Comparison of ENCODE assay signal across 8 cellular contexts in the genomic region with DNA sequence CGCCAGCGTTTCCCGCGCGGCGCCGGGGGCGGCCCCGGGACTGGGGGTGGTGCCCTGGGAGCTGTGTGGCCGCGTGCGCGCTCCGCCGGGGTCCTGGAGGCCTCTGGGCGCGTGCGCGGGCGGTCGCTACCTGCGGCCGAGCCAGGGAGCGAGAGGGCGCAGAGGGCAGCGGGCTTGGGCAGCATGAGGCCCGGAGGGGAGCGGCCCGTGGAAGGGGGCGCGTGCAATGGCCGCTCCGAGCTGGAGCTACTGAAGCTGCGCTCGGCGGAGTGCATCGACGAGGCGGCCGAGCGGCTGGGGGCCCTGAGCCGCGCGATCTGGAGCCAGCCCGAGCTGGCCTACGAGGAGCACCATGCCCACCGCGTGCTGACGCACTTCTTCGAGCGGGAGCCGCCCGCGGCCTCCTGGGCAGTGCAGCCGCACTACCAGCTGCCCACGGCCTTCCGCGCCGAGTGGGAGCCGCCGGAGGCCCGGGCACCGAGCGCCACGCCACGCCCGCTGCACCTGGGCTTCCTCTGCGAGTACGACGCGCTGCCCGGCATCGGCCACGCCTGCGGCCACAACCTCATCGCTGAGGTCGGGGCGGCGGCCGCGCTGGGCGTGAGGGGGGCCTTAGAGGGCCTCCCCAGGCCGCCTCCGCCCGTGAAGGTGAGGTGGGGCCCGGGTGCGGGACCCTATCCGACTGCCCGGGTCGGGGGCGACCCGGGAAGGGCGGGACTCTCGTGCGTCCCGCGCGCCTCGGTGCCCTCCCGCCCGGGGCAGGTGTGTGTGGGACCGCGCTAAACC. TPM values are rescaled to one million over a fixed set of nuclear protein-coding genes. Genes with fewer than 3 reads are reported as not detected.
A peak's percentile ranks its signal among the peaks of the same experiment; 100 is the strongest.
DNase-seq lines count a peak whose midpoint lies in the region; ATAC-seq, FAIRE-seq and TF ChIP-seq lines count a peak whose summit lies in the region.

A gene with protein sequence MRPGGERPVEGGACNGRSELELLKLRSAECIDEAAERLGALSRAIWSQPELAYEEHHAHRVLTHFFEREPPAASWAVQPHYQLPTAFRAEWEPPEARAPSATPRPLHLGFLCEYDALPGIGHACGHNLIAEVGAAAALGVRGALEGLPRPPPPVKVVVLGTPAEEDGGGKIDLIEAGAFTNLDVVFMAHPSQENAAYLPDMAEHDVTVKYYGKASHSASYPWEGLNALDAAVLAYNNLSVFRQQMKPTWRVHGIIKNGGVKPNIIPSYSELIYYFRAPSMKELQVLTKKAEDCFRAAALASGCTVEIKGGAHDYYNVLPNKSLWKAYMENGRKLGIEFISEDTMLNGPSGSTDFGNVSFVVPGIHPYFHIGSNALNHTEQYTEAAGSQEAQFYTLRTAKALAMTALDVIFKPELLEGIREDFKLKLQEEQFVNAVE (plus strand): TSS at position 94 of the 786 bp plus-strand sequence. CDS start 90 bp downstream, at position 184.

- peak within 1 kb of the TSS; percentile 92 to 95 (median 94) for H3K27ac Mint-ChIP-seq in CD4-positive, CD25-positive, alpha-beta regulatory T cell
- peak within 1 kb of the TSS; percentile 94 to 97 (median 95) for H3K27ac Mint-ChIP-seq in naive B cell
- H3K27ac Mint-ChIP-seq in stimulated activated effector memory CD8-positive, alpha-beta T cell treated with anti-CD3 and anti-CD28 coated beads, Interleukin-12 subunit alpha, Interleukin-12 subunit beta, amount 100 ng/mL, for 72 hours, result peak within 1 kb of the TSS; percentile 94

- peaks cover 8% of the 10 kb centered on the region for H3K27me3 Mint-ChIP-seq in CD4-positive, CD25-positive, alpha-beta regulatory T cell
- no peaks in the 10 kb centered on the region for H3K27me3 Mint-ChIP-seq in naive B cell

- peaks cover 25% of the 10 kb centered on the region for H3K4me1 ChIP-seq in CD4-positive, CD25-positive, alpha-beta regulatory T cell (ENCODE audit: control insufficient read depth, insufficient read depth, low read length, poor library complexity, severe bottlenecking)

- H3K4me1 Mint-ChIP-seq in CD4-positive, CD25-positive, alpha-beta regulatory T cell, result peaks cover 10 to 36% (median 23%) of the 10 kb centered on the region in 4 donors
- H3K4me1 Mint-ChIP-seq in naive B cell, result peaks cover 13 to 17% (median 16%) of the 10 kb centered on the region in 3 donors
- H3K4me1 Mint-ChIP-seq in stimulated activated effector memory CD8-positive, alpha-beta T cell treated with anti-CD3 and anti-CD28 coated beads, Interleukin-12 subunit alpha, Interleukin-12 subunit beta, amount 100 ng/mL, for 72 hours, result peaks cover 41% of the 10 kb centered on the region

- peaks cover 2% of the 10 kb centered on the region for H3K27me3 ChIP-seq in CD4-positive, CD25-positive, alpha-beta regulatory T cell (ENCODE audit: control insufficient read depth, insufficient read depth, low read length)

- peak; percentile 51 to 61 (median 52) for DNase-seq in CD4-positive, CD25-positive, alpha-beta regulatory T cell
- peak; percentile 65 for DNase-seq in GM19239 (ENCODE audit: insufficient read length, low spot score)
- DNase-seq in NOMO-1 treated with DMSO at 0.1 percent for 48 hours (lab: John Stamatoyannopoulos, UW; ENCODE audit: unreplicated experiment), result peak; percentile 60
- DNase-seq in activated T-cell treated with anti-CD3 and anti-CD28 coated beads for 1 hour (ENCODE audit: low read depth), result peak; percentile 50
- DNase-seq in epithelial cell of proximal tubule (ENCODE audit: low read depth), result no peak
- DNase-seq in naive B cell, result peak; percentile 65
- peak; percentile 51 to 82 for DNase-seq in stimulated activated effector memory CD8-positive, alpha-beta T cell treated with anti-CD3 and anti-CD28 coated beads, Interleukin-12 subunit alpha, Interleukin-12 subunit beta, amount 100 ng/mL, for 72 hours (ENCODE audit: low spot score in 2 of 2)

- peak; percentile 68 to 73 for ATAC-seq in CD4-positive, CD25-positive, alpha-beta regulatory T cell (ENCODE audit: low read depth in 2 of 2)
- ATAC-seq in HG03432 (IDR thresholded peaks at IDR 0.05; ENCODE audit: unreplicated experiment) (peak; percentile 77), naive B cell (ENCODE audit: low read depth in 2 of 2) (peak; percentile 73 to 75)
- peak; percentile 83 for ATAC-seq in stimulated activated effector memory CD8-positive, alpha-beta T cell treated with anti-CD3 and anti-CD28 coated beads, Interleukin-12 subunit alpha, Interleukin-12 subunit beta, amount 100 ng/mL, for 72 hours

- H3K4me3 Mint-ChIP-seq in CD4-positive, CD25-positive, alpha-beta regulatory T cell, result peak within 1 kb of the TSS; percentile 92 to 100 (median 96)
- H3K4me3 Mint-ChIP-seq in naive B cell, result peak within 1 kb of the TSS; percentile 90 to 99 (median 95)
- H3K4me3 Mint-ChIP-seq in stimulated activated effector memory CD8-positive, alpha-beta T cell treated with anti-CD3 and anti-CD28 coated beads, Interleukin-12 subunit alpha, Interleukin-12 subunit beta, amount 100 ng/mL, for 72 hours, result peak within 1 kb of the TSS; percentile 83

- no peaks in the 10 kb centered on the region for H3K9me3 ChIP-seq in CD4-positive, CD25-positive, alpha-beta regulatory T cell (ENCODE audit: control insufficient read depth in 2 of 2, low read length in 2 of 2)

- peak; percentile 31 for FAIRE-seq in GM19239 (lab: Jason Lieb, UNC)

- no peak for TF ChIP-seq CTCF in epithelial cell of proximal tubule (conservative IDR thresholded peaks at IDR 0.05; ENCODE audit: low read depth, low read length)

- peaks cover 7% of the 10 kb centered on the region for H3K36me3 Mint-ChIP-seq in CD4-positive, CD25-positive, alpha-beta regulatory T cell
- peaks cover 0 to 3% of the 10 kb centered on the region in 2 donors for H3K36me3 Mint-ChIP-seq in naive B cell
- peaks cover 8% of the 10 kb centered on the region for H3K36me3 Mint-ChIP-seq in stimulated activated effector memory CD8-positive, alpha-beta T cell treated with anti-CD3 and anti-CD28 coated beads, Interleukin-12 subunit alpha, Interleukin-12 subunit beta, amount 100 ng/mL, for 72 hours

- no peaks in the 10 kb centered on the region for H3K9me3 Mint-ChIP-seq in CD4-positive, CD25-positive, alpha-beta regulatory T cell
- no peaks in the 10 kb centered on the region for H3K9me3 Mint-ChIP-seq in naive B cell
- no peaks in the 10 kb centered on the region for H3K9me3 Mint-ChIP-seq in stimulated activated effector memory CD8-positive, alpha-beta T cell treated with anti-CD3 and anti-CD28 coated beads, Interleukin-12 subunit alpha, Interleukin-12 subunit beta, amount 100 ng/mL, for 72 hours

- peak within 1 kb of the TSS; percentile 88 for H3K4me3 ChIP-seq in CD4-positive, CD25-positive, alpha-beta regulatory T cell (ENCODE audit: low read depth, low read length)
- H3K4me3 ChIP-seq in epithelial cell of proximal tubule (ENCODE audit: low read depth, low read length), result peak within 1 kb of the TSS; percentile 87

- peak within 1 kb of the TSS; percentile 70 for H3K27ac ChIP-seq in CD4-positive, CD25-positive, alpha-beta regulatory T cell (ENCODE audit: insufficient read depth, low read length, poor library complexity, severe bottlenecking)

- no peaks in the 10 kb centered on the region for H3K36me3 ChIP-seq in CD4-positive, CD25-positive, alpha-beta regulatory T cell (ENCODE audit: control insufficient read depth, insufficient read depth, low read length)

RNA-seq across cellular contexts. Expression of the gene that starts here (rescaled TPM):
- 3.6 TPM for total RNA-seq in CD4-positive, CD25-positive, alpha-beta regulatory T cell
- polyA plus RNA-seq in CD4-positive, CD25-positive, alpha-beta regulatory T cell, result 1 to 10 TPM; 2.1 to 6.7 (median 4.7) TPM
- total RNA-seq in epithelial cell of proximal tubule, result 44.8 and 46.5 TPM in 2 replicates
- 10 to 100 TPM in 4 of 6 donors, 1 to 10 TPM in 2; 7.1 to 13.1 (median 11.0) TPM for polyA plus RNA-seq in naive B cell (ENCODE audit: low read depth in 6 of 6)

Comparison
In these comparisons a context has a peak if more than half of its experiments do, and no peak if none do; other contexts are left out.
1. RNA of the gene that starts here (total RNA-seq): 44.8 to 46.5 TPM in epithelial cell of proximal tubule; 3.6 TPM in CD4-positive, CD25-positive, alpha-beta regulatory T cell (single experiment); every median in the first group is over 10 times any median in the second.
2. Peak in every context shown above with its lines, with median percentiles within 50 percentile points of each other: ATAC-seq, H3K27ac Mint-ChIP-seq and H3K4me3 Mint-ChIP-seq.